14 cellular contexts compared by ENCODE assay signal in the genomic region with DNA sequence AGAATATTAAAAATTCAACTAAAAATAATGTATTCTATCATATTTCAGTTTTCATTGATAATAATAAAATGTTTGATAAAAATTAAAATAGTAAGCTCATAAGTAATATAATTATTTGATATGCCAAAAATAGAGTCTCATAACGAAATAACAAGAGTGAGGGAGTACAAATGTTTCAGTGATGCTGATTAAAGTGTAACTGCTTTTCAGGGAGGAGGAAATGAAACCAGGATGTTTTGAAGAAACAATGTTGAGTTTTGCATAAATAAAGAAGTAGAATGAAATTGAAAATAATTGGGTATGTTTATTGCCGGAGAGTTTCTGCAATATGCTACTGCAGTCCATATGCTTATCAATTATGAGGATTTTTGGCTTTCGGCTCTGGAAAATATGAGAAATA.
DNase-seq lines count a peak whose midpoint lies in the region; ATAC-seq, FAIRE-seq and TF ChIP-seq lines count a peak whose summit lies in the region.
"Had no signal": no experiment of that assay in that cellular context is flagged by ENCODE, and none has a peak within 500 bp of the region (broad histone marks: within the 10 kb centered on the region; RNA-seq: fewer than 3 reads in every experiment).

No MANE protein-coding gene starts in this region.

- FAIRE-seq in endometrium (lab: Jason Lieb, UNC) (peak; percentile 95), kidney (lab: Jason Lieb, UNC) (no peak)

- no peak overlapping the region for H3K4me3 ChIP-seq in kidney (ENCODE audit: low read length in 2 of 2)

- DNase-seq in kidney (no peak), hippocampal formation (lab: John Stamatoyannopoulos, UW) (no peak), foreskin keratinocyte (no peak)
- DNase-seq in stimulated activated naive CD8-positive, alpha-beta T cell treated with anti-CD3 and anti-CD28 coated beads, Interleukin-15, Interleukin-2, amounts not matched to agents 100 U/mL and 50 U/mL, for 24 hours: no peak
- DNase-seq: CD4-positive, CD25-positive, alpha-beta regulatory T cell; NCI-H1417; NCI-H526; SHP77; stimulated activated CD4-positive, alpha-beta T cell treated with anti-CD3 and anti-CD28 coated beads, Interleukin-2, amount 100 ng/mL, for 48 hours had no signal

- H3K27ac ChIP-seq in kidney (ENCODE audit: low read depth in 2 of 2, low read length in 2 of 2) (no peak overlapping the region), foreskin keratinocyte (no peak overlapping the region)
- H3K27ac ChIP-seq: VCaP had no signal

- peak; percentile 54 for ATAC-seq in GM18907 (IDR thresholded peaks at IDR 0.05; ENCODE audit: unreplicated experiment)
- ATAC-seq in GM21717 (IDR thresholded peaks at IDR 0.05; ENCODE audit: unreplicated experiment): peak; percentile 40
- ATAC-seq in HG03196 (IDR thresholded peaks at IDR 0.05; ENCODE audit: unreplicated experiment): peak; percentile 42
- no peak for ATAC-seq in stimulated activated naive CD8-positive, alpha-beta T cell treated with anti-CD3 and anti-CD28 coated beads, Interleukin-15, Interleukin-2, amounts not matched to agents 100 U/mL and 50 U/mL, for 24 hours
- no peak for ATAC-seq in foreskin keratinocyte

- H3K4me1 ChIP-seq in kidney (ENCODE audit: control insufficient read depth in 1 of 2, insufficient read depth in 1 of 2, low read depth in 1 of 2, low read length in 2 of 2) (no peaks in the 10 kb centered on the region), foreskin keratinocyte (no peaks in the 10 kb centered on the region)

- intact Hi-C loops in kidney (cut with DNase I): no loop called here

- TF ChIP-seq CTCF in kidney (IDR thresholded peaks at IDR 0.05; ENCODE audit: borderline replicate concordance, extremely low read depth, insufficient read depth) (no peak), foreskin keratinocyte (conservative IDR thresholded peaks at IDR 0.05) (no peak)

- H3K9me3 ChIP-seq in kidney (ENCODE audit: control insufficient read depth in 1 of 2, low read length in 2 of 2): no peaks in the 10 kb centered on the region

- no peaks in the 10 kb centered on the region for H3K27me3 ChIP-seq in foreskin keratinocyte

- no peak overlapping the region for H3K9ac ChIP-seq in kidney (ENCODE audit: low read length in 2 of 2)

- H3K36me3 ChIP-seq in kidney (ENCODE audit: control insufficient read depth in 1 of 2, insufficient read depth in 2 of 2, low read length in 2 of 2): no peaks in the 10 kb centered on the region

Comparison
In these comparisons a context has a peak if more than half of its experiments do, and no peak if none do; other contexts are left out.
1. ATAC-seq: peak in GM18907 (single experiment), GM21717 (single experiment) and HG03196 (single experiment); none in stimulated activated naive CD8-positive, alpha-beta T cell treated with anti-CD3 and anti-CD28 coated beads, Interleukin-15, Interleukin-2, amounts not matched to agents 100 U/mL and 50 U/mL, for 24 hours (single experiment) and foreskin keratinocyte (single experiment).